Comparison of ENCODE assay signal across 10 cellular contexts in the genomic region with DNA sequence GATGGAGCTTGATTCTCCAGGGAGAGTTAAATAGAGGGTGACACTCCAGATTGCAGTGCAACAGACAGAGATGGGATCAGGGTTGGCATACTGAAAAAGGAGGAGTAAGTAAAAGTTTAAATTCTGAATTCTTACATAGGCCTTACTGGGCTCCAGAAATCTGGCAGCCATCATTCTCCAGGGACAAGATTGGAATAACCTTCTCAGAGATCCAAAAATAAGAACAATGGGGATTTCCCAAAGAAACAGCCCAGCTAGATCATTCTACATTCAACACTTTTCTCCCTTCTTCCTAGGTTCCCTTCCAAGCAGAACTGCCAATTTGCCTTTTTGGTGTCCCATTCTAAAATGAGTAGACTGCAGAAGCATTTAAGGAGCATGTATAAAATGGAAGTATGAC. TPM values are rescaled to one million over a fixed set of nuclear protein-coding genes. Genes with fewer than 3 reads are reported as not detected.
"Had no signal": no experiment of that assay in that cellular context is flagged by ENCODE, and none has a peak within 500 bp of the region (broad histone marks: within the 10 kb centered on the region; RNA-seq: fewer than 3 reads in every experiment).

No MANE protein-coding gene starts in this region.

- H3K4me2 ChIP-seq: GM23338 had no signal

- H2AFZ ChIP-seq: GM23248, GM23338 had no signal

- H3K4me3 ChIP-seq: GM23248, GM23338, HAP-1 had no signal

- H3K9ac ChIP-seq: GM23248 had no signal

- DNase-seq: GM23248, GOT3, H7, H9, HCEC 1CT, HFFc6 had no signal

- ATAC-seq: GM23338, HCT116 had no signal

- H3K36me3 ChIP-seq: HAP-1 had no signal

- H3K9me3 ChIP-seq: HAP-1 had no signal

- H3K27ac ChIP-seq: GM23248 had no signal

- H3K4me1 ChIP-seq: HAP-1 had no signal

RNA-seq across cellular contexts. Expression of gene SERPINB2, which starts 14.9 kb away (rescaled TPM):
- total RNA-seq: GM23338, H1, H7, H9 had no signal
- polyA plus RNA-seq: GM23338, H1 had no signal

RNA-seq across cellular contexts. Expression of gene SERPINB10, which starts 35.2 kb away (rescaled TPM):
- total RNA-seq: GM23248, GM23338, H1, H7, H9 had no signal
- polyA plus RNA-seq: GM23248, GM23338, H1 had no signal
